ENCODE assay signal across 8 cellular contexts in the genomic region with DNA sequence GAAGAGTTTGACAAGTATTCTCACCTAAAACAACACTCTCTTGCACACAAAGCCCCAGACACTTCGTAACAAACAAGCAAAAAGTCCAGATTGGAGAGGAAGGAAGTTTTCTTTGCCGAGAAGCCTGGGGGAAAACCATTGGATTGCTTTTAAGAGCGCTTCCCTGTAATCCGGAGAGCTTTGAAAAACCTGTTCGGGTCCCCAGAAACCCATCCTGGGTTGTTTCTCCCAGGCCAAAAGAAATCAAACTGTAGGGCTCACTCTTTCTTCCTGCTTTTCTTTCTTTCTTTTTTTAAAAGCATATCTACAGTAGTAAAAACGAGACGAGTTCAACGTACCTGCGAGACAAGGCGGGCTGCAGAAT. TPM values are rescaled to one million over a fixed set of nuclear protein-coding genes. Genes with fewer than 3 reads are reported as not detected.
DNase-seq lines count a peak whose midpoint lies in the region; ATAC-seq and TF ChIP-seq lines count a peak whose summit lies in the region.

No MANE protein-coding gene starts in this region.

- H2AFZ ChIP-seq in neural cell (ENCODE audit: low read depth, low read length): no peak overlapping the region

- ATAC-seq in HG02763 (IDR thresholded peaks at IDR 0.05; ENCODE audit: unreplicated experiment): no peak
- no peak for ATAC-seq in GM18502 (IDR thresholded peaks at IDR 0.05; ENCODE audit: poor library complexity, unreplicated experiment)

- POLR2A ChIA-PET in Caco-2 (lab: Charles Lee): interaction anchor here (0.5 to 2.4 kb wide), 4 partner anchors 12 to 856 kb away, joined by 3 to 17 read pairs (median 4); no protein-coding TSS in a partner anchor

- H3K9me2 ChIP-seq in neural cell (ENCODE audit: insufficient read depth, low read length): no peaks in the 10 kb centered on the region

- intact Hi-C loops in Caco-2 (cut with micrococcal nuclease; ENCODE audit: unreplicated experiment): loop anchor here (1.0 to 5.0 kb wide), 3 partner anchors 120 to 641 kb away; partner anchors contain the start of gene SP4
- intact Hi-C loops in dendritic cell treated with granulocyte-macrophage colony-stimulating factor and Interleukin-4, amounts not matched to agents 40 ng/mL and 50 ng/mL, for 4 days (cut with micrococcal nuclease): no loop called here
- intact Hi-C loops in posterior vena cava (cut with DNase I): no loop called here

- peaks cover 39% of the 10 kb centered on the region for H3K4me1 Mint-ChIP-seq in Caco-2 (ENCODE audit: low read depth, unreplicated experiment)
- peaks cover 40% of the 10 kb centered on the region for H3K4me1 Mint-ChIP-seq in dendritic cell treated with granulocyte-macrophage colony-stimulating factor and Interleukin-4, amounts not matched to agents 40 ng/mL and 50 ng/mL, for 4 days (ENCODE audit: low read depth)

- H3K9ac ChIP-seq in neural cell (ENCODE audit: low read length): peak overlapping the region; percentile 68

- no peaks in the 10 kb centered on the region for H3F3A ChIP-seq in neural cell (ENCODE audit: insufficient read depth, low read length, poor library complexity, severe bottlenecking)

- H3K27ac Mint-ChIP-seq in Caco-2 (ENCODE audit: unreplicated experiment): peak overlapping the region; percentile 66
- no peak overlapping the region for H3K27ac Mint-ChIP-seq in dendritic cell treated with granulocyte-macrophage colony-stimulating factor and Interleukin-4, amounts not matched to agents 40 ng/mL and 50 ng/mL, for 4 days

- TF ChIP-seq CTCF in Caco-2 (IDR thresholded peaks at IDR 0.05; ENCODE audit: insufficient read depth in 1 of 2, low read depth in 1 of 2, low read length in 1 of 2, severe bottlenecking in 1 of 2, unreplicated experiment in 1 of 2) (no peak), neural cell (IDR thresholded peaks at IDR 0.05; ENCODE audit: poor library complexity, severe bottlenecking) (no peak)

- no peak for TF ChIP-seq EP300 in neural cell (conservative IDR thresholded peaks at IDR 0.05; ENCODE audit: poor library complexity, severe bottlenecking)

- H3K4me1 ChIP-seq in Caco-2: peaks cover 10% of the 10 kb centered on the region

- peak overlapping the region; percentile 76 for H3K27ac ChIP-seq in neural cell (ENCODE audit: low read length)

- BruUV-seq in Caco-2 (replicated peaks; lab: Mats Ljungman, UMichigan): no TSS peak

- no peaks in the 10 kb centered on the region for H3K9me3 Mint-ChIP-seq in Caco-2 (ENCODE audit: unreplicated experiment)
- H3K9me3 Mint-ChIP-seq in dendritic cell treated with granulocyte-macrophage colony-stimulating factor and Interleukin-4, amounts not matched to agents 40 ng/mL and 50 ng/mL, for 4 days: no peaks in the 10 kb centered on the region

- H3K27me3 ChIP-seq in Caco-2 (replicated peaks; ENCODE audit: control insufficient read depth, insufficient read depth, low read length) (no peaks in the 10 kb centered on the region), MG63 (peaks cover 18% of the 10 kb centered on the region), neural cell (ENCODE audit: insufficient read depth, low read depth, low read length) (peaks cover 86% of the 10 kb centered on the region)

- CTCF ChIA-PET in Caco-2 (lab: Charles Lee): interaction anchor here (1.0 to 2.5 kb wide), 3 partner anchors 12 to 49 kb away, joined by 3 to 9 read pairs (median 7); no protein-coding TSS in a partner anchor

- H3K4me3 ChIP-seq in Caco-2 (ENCODE audit: low read depth, low read length) (peak overlapping the region; percentile 84), MG63 (peak overlapping the region; percentile 51), neural cell (ENCODE audit: low read length) (peak overlapping the region; percentile 66)

- H4K20me1 ChIP-seq in neural cell (ENCODE audit: insufficient read depth): no peaks in the 10 kb centered on the region

- H3K4me2 ChIP-seq in neural cell (ENCODE audit: low read length): peak overlapping the region; percentile 58

- H3K36me3 ChIP-seq in Caco-2 (ENCODE audit: control insufficient read depth, insufficient read depth, low read length) (no peaks in the 10 kb centered on the region), MG63 (no peaks in the 10 kb centered on the region), neural cell (ENCODE audit: insufficient read depth, low read length) (no peaks in the 10 kb centered on the region)

- H3K27me3 Mint-ChIP-seq in Caco-2 (ENCODE audit: insufficient read depth, unreplicated experiment): peaks cover 3% of the 10 kb centered on the region
- peaks cover 83% of the 10 kb centered on the region for H3K27me3 Mint-ChIP-seq in dendritic cell treated with granulocyte-macrophage colony-stimulating factor and Interleukin-4, amounts not matched to agents 40 ng/mL and 50 ng/mL, for 4 days

- peak overlapping the region; percentile 92 for H3K4me3 Mint-ChIP-seq in Caco-2 (ENCODE audit: unreplicated experiment)
- H3K4me3 Mint-ChIP-seq in dendritic cell treated with granulocyte-macrophage colony-stimulating factor and Interleukin-4, amounts not matched to agents 40 ng/mL and 50 ng/mL, for 4 days: peak overlapping the region; percentile 73

- peaks cover 49% of the 10 kb centered on the region for H3K79me2 ChIP-seq in neural cell (replicated peaks; ENCODE audit: insufficient read depth, low read length)

- no peak for DNase-seq in Caco-2
- no peak for DNase-seq in MG63
- DNase-seq in COLO668 (lab: John Stamatoyannopoulos, UW; ENCODE audit: unreplicated experiment): no peak
- DNase-seq in posterior vena cava (ENCODE audit: low spot score): no peak

- no peak for TF ChIP-seq RAD21 in neural cell (conservative IDR thresholded peaks at IDR 0.05)

- peaks cover 19% of the 10 kb centered on the region for H3K36me3 Mint-ChIP-seq in Caco-2 (ENCODE audit: insufficient read depth, unreplicated experiment)
- H3K36me3 Mint-ChIP-seq in dendritic cell treated with granulocyte-macrophage colony-stimulating factor and Interleukin-4, amounts not matched to agents 40 ng/mL and 50 ng/mL, for 4 days (ENCODE audit: low read depth): no peaks in the 10 kb centered on the region

- H3K9me3 ChIP-seq in Caco-2 (no peaks in the 10 kb centered on the region), MG63 (no peaks in the 10 kb centered on the region), neural cell (ENCODE audit: low read length) (no peaks in the 10 kb centered on the region)

TF ChIP-seq in neural cell, 6 proteins besides CTCF, POLR2A, EP300 and RAD21:
- TF ChIP-seq, protein P1, sequence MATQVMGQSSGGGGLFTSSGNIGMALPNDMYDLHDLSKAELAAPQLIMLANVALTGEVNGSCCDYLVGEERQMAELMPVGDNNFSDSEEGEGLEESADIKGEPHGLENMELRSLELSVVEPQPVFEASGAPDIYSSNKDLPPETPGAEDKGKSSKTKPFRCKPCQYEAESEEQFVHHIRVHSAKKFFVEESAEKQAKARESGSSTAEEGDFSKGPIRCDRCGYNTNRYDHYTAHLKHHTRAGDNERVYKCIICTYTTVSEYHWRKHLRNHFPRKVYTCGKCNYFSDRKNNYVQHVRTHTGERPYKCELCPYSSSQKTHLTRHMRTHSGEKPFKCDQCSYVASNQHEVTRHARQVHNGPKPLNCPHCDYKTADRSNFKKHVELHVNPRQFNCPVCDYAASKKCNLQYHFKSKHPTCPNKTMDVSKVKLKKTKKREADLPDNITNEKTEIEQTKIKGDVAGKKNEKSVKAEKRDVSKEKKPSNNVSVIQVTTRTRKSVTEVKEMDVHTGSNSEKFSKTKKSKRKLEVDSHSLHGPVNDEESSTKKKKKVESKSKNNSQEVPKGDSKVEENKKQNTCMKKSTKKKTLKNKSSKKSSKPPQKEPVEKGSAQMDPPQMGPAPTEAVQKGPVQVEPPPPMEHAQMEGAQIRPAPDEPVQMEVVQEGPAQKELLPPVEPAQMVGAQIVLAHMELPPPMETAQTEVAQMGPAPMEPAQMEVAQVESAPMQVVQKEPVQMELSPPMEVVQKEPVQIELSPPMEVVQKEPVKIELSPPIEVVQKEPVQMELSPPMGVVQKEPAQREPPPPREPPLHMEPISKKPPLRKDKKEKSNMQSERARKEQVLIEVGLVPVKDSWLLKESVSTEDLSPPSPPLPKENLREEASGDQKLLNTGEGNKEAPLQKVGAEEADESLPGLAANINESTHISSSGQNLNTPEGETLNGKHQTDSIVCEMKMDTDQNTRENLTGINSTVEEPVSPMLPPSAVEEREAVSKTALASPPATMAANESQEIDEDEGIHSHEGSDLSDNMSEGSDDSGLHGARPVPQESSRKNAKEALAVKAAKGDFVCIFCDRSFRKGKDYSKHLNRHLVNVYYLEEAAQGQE (IDR thresholded peaks at IDR 0.05; ENCODE audit: borderline replicate concordance): no peak
- TF ChIP-seq SMC3 (conservative IDR thresholded peaks at IDR 0.05; ENCODE audit: poor library complexity) (no peak), MXI1 (conservative IDR thresholded peaks at IDR 0.05; ENCODE audit: poor library complexity, severe bottlenecking) (no peak), EZH2 (IDR thresholded peaks at IDR 0.05; ENCODE audit: borderline replicate concordance, insufficient read depth, low read length, poor library complexity, severe bottlenecking) (no peak), TAF1 (IDR thresholded peaks at IDR 0.05; ENCODE audit: low read depth) (no peak), POLR2AphosphoS5 (IDR thresholded peaks at IDR 0.05) (no peak)
TF ChIP-seq in neural cell: peak in this region for 0.

RNA-seq across cellular contexts. Expression of gene SP8, which starts 0.7 kb away (rescaled TPM):
- total RNA-seq in Caco-2 (2022) (13.2 and 13.3 TPM in 2 replicates), posterior vena cava (not detected)
- 1.5 and 6.5 TPM in 2 replicates for total RNA-seq in MG63 (2014; rRNA removed; shearing (Covaris generic); ENCODE audit: low replicate concordance)
- polyA plus RNA-seq in neural cell: 8.4 and 8.7 TPM in 2 replicates
- 15.6 TPM in 2 replicates for polyA minus RNA-seq in neural cell
